ENCODE assay signal across 9 cellular contexts in genomic region chr17:50547736-50548083, GRCh38. TPM values are rescaled to one million over a fixed set of nuclear protein-coding genes. Genes with fewer than 3 reads are reported as not detected.
DNase-seq lines count a peak whose midpoint lies in the region; ATAC-seq, FAIRE-seq and TF ChIP-seq lines count a peak whose summit lies in the region.
"Had no signal": no experiment of that assay in that cellular context is flagged by ENCODE, and none has a peak within 500 bp of the region (broad histone marks: within the 10 kb centered on the region; RNA-seq: fewer than 3 reads in every experiment).

No MANE protein-coding gene starts in this region.

- TF ChIP-seq EP300 in gastroesophageal sphincter (IDR thresholded peaks at IDR 0.05): no peak

- no peaks in the 10 kb centered on the region for H3F3A ChIP-seq in GM23248 (ENCODE audit: insufficient read depth)

- TF ChIP-seq CTCF in VCaP (conservative IDR thresholded peaks at IDR 0.05) (no peak), gastroesophageal sphincter (IDR thresholded peaks at IDR 0.05) (no peak)

- no peak for TF ChIP-seq POLR2A in gastroesophageal sphincter (IDR thresholded peaks at IDR 0.05)

- peak overlapping the region; percentile 96 for H3K4me2 ChIP-seq in GM23248 (ENCODE audit: unreplicated experiment)

- no peaks in the 10 kb centered on the region for H4K20me1 ChIP-seq in GM23248 (ENCODE audit: insufficient read depth)

- H3K9ac ChIP-seq in GM23248: peak overlapping the region; percentile 85

- in situ Hi-C loops in GM23248 (cut with MboI): loop anchor here (5.0 kb wide), 1 partner anchor 150 kb away; no protein-coding TSS in a partner anchor

- peak; percentile 43 for DNase-seq in GM23248
- peak; percentile 37 for DNase-seq in small intestine
- no peak for DNase-seq in NCI-H510A treated with DMSO at 0.1 percent for 48 hours (lab: John Stamatoyannopoulos, UW)
- no peak for DNase-seq in hypothalamus (lab: John Stamatoyannopoulos, UW)
- DNase-seq: activated CD4-positive, alpha-beta T cell treated with anti-CD3 and anti-CD28 coated beads for 48 hours had no signal

- H3K27me3 ChIP-seq in GM23248 (replicated peaks; ENCODE audit: insufficient read depth) (no peaks in the 10 kb centered on the region), gastroesophageal sphincter (no peaks in the 10 kb centered on the region), small intestine (ENCODE audit: control insufficient read depth in 2 of 2, insufficient read depth in 2 of 2, low read length in 2 of 2) (no peaks in the 10 kb centered on the region)

- peaks cover 15% of the 10 kb centered on the region for H3K79me2 ChIP-seq in GM23248 (ENCODE audit: insufficient read depth)

- H3K27ac ChIP-seq in GM23248 (no peak overlapping the region), VCaP (peak overlapping the region; percentile 94), gastroesophageal sphincter (peak overlapping the region in 3 of 4 donors; percentile 82 to 90 (median 84)), small intestine (ENCODE audit: low read depth in 1 of 2, low read length in 1 of 2) (no peak overlapping the region)

- H3K9me3 ChIP-seq in GM23248 (ENCODE audit: low read depth): no peaks in the 10 kb centered on the region
- H3K9me3 ChIP-seq in gastroesophageal sphincter: no peaks in the 10 kb centered on the region
- H3K9me3 ChIP-seq in small intestine (ENCODE audit: control insufficient read depth, low read depth): no peaks in the 10 kb centered on the region

- 33 to 41% methylated on average over 3 to 5 of the region's 5 CpGs for WGBS in GM23248 (ENCODE audit: low coverage in 1 of 2, low lambda C conversion rate in 2 of 2, missing lambda C conversion rate in 2 of 2), 2 experiments
- 60% methylated on average over 2 of the region's 5 CpGs; no CpG with 5 or more reads in 1 of the 2 donors for WGBS in gastroesophageal sphincter (ENCODE audit: low coverage in 1 of 2), 2 donors
- WGBS in small intestine, 3 donors: 31 to 70% (median 59%) methylated on average over 5 of the region's 5 CpGs

- FAIRE-seq in small intestine (lab: Jason Lieb, UNC): no peak

- peaks cover 10% of the 10 kb centered on the region for H3K4me1 ChIP-seq in GM23248 (ENCODE audit: insufficient read depth)
- peaks cover 0 to 41% (median 15%) of the 10 kb centered on the region in 3 donors for H3K4me1 ChIP-seq in gastroesophageal sphincter
- H3K4me1 ChIP-seq in small intestine (ENCODE audit: control insufficient read depth in 2 of 2, insufficient read depth in 1 of 2, low read depth in 1 of 2, low read length in 1 of 2): peaks cover 0 to 4% of the 10 kb centered on the region in 2 donors

- H3K36me3 ChIP-seq in GM23248 (ENCODE audit: low read depth): no peaks in the 10 kb centered on the region
- H3K36me3 ChIP-seq in gastroesophageal sphincter: peaks cover 0 to 42% of the 10 kb centered on the region in 2 donors
- H3K36me3 ChIP-seq in small intestine (ENCODE audit: control insufficient read depth in 2 of 2, insufficient read depth in 2 of 2, low read length in 2 of 2): no peaks in the 10 kb centered on the region

- no peaks in the 10 kb centered on the region for H3K9me2 ChIP-seq in GM23248 (ENCODE audit: insufficient read depth)

- H2AFZ ChIP-seq in GM23248: peak overlapping the region; percentile 81

- no peak for ATAC-seq in gastroesophageal sphincter
- no peak for ATAC-seq in GM21723 (IDR thresholded peaks at IDR 0.05; ENCODE audit: unreplicated experiment)
- no peak for ATAC-seq in HG03280 (IDR thresholded peaks at IDR 0.05; ENCODE audit: unreplicated experiment)

- H3K4me3 ChIP-seq in GM23248 (peak overlapping the region; percentile 81), gastroesophageal sphincter (peak overlapping the region in 1 of 2 donors; percentile 65), small intestine (ENCODE audit: low read depth in 1 of 2, low read length in 2 of 2) (no peak overlapping the region)

RNA-seq across cellular contexts. Expression of gene SPATA20, which starts 0.7 kb away (rescaled TPM):
- 146 TPM in 2 replicates for total RNA-seq in GM23248 (2014; rRNA removed; shearing (Covaris generic))
- polyA plus RNA-seq in GM23248 (2016; fragmentation: Nextera tagmentation; extraction: Ambion mirVana) (89.9 and 91.2 TPM in 2 replicates), small intestine (10 to 100 TPM in 2 of 3 donors, 1 to 10 TPM in 1; 7.0 to 26.6 (median 20.6) TPM)
- total RNA-seq in gastroesophageal sphincter: 10 to 100 TPM; 45.0 to 75.3 (median 59.8) TPM

RNA-seq across cellular contexts. Expression of gene CACNA1G, which starts 12.8 kb away (rescaled TPM):
- 0.13 and 0.97 TPM in 2 replicates for total RNA-seq in GM23248 (2014; rRNA removed; shearing (Covaris generic))
- polyA plus RNA-seq in GM23248 (2016; fragmentation: Nextera tagmentation; extraction: Ambion mirVana): 0.06 and 0.16 TPM in 2 replicates
- total RNA-seq in gastroesophageal sphincter: under 1 TPM in 3 of 4 donors, not detected in 1; 0.15 to 0.94 (median 0.16) TPM
- under 1 TPM in 1 of 3 donors, not detected in 2; 0.03 TPM for polyA plus RNA-seq in small intestine

RNA-seq across cellular contexts. Expression of gene EPN3, which starts 15.2 kb away (rescaled TPM):
- total RNA-seq in GM23248 (2014; rRNA removed; shearing (Covaris generic)): not detected in 2 replicates
- polyA plus RNA-seq in GM23248 (2016; fragmentation: Nextera tagmentation; extraction: Ambion mirVana): 0.13 TPM in 1 of 2 replicates, not detected in the other
- 1 to 10 TPM in 1 of 4 donors, not detected in 3; 7.3 TPM for total RNA-seq in gastroesophageal sphincter
- polyA plus RNA-seq in small intestine: 10 to 100 TPM in 2 of 3 donors, 1 to 10 TPM in 1; 5.4 to 28.1 (median 17.4) TPM

RNA-seq across cellular contexts. Expression of gene MYCBPAP, which starts 39.5 kb away (rescaled TPM):
- total RNA-seq in GM23248 (2014; rRNA removed; shearing (Covaris generic)): 0.32 and 0.89 TPM in 2 replicates
- 0.79 and 1.4 TPM in 2 replicates for polyA plus RNA-seq in GM23248 (2016; fragmentation: Nextera tagmentation; extraction: Ambion mirVana)
- total RNA-seq in gastroesophageal sphincter: under 1 TPM in 2 of 4 donors, not detected in 2; 0.27 to 0.31 TPM
- polyA plus RNA-seq in small intestine: under 1 TPM in 2 of 3 donors, not detected in 1; 0.13 to 0.45 TPM

Comparison
In these comparisons a context has a peak if more than half of its experiments do, and no peak if none do; other contexts are left out.
1. DNase-seq: peak in GM23248 (single experiment) and small intestine (single experiment); none in NCI-H510A treated with DMSO at 0.1 percent for 48 hours (single experiment) and hypothalamus (0 of 51).
2. H3K27ac ChIP-seq: peak in VCaP (single experiment) and gastroesophageal sphincter (3 of 4); none in GM23248 (single experiment) and small intestine (0 of 2).